Comparison of ENCODE assay signal across 18 cellular contexts in the genomic region with DNA sequence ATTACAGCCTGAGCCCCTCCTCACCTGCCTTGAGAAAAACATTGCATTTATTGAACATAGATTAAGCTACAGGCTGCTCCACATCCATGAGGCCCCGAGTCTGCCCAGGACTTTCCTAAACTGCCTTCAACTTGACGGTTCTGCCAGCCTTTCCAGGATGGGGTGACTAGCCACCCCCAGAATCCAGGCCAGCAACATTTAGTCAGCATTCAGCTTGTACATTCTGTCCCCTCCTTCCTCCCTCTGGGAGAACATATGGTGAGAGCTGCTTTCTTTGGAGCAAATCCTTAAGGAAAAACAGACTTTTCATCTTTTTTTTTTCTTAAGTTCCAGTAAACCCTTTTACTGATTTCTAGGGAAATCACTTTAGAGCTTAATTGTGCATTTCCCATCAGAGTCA.
A peak's percentile ranks its signal among the peaks of the same experiment; 100 is the strongest.
DNase-seq lines count a peak whose midpoint lies in the region; TF ChIP-seq lines count a peak whose summit lies in the region.
"Had no signal": no experiment of that assay in that cellular context is flagged by ENCODE, and none has a peak within 500 bp of the region (broad histone marks: within the 10 kb centered on the region; RNA-seq: fewer than 3 reads in every experiment).

No MANE protein-coding gene starts in this region.

- H2BK120ac ChIP-seq in neuronal stem cell (ENCODE audit: low read depth, low read length) = no peak overlapping the region

- H3K4ac ChIP-seq in neuronal stem cell (ENCODE audit: low read length) = no peak overlapping the region

- no peaks in the 10 kb centered on the region for H3F3A ChIP-seq in GM23248 (ENCODE audit: insufficient read depth)

- no peak overlapping the region for H3K14ac ChIP-seq in neuronal stem cell (ENCODE audit: low read length)

- no peak overlapping the region for H2BK5ac ChIP-seq in neuronal stem cell (ENCODE audit: low read length)

- peak overlapping the region; percentile 65 for H3K27ac ChIP-seq in angular gyrus (ENCODE audit: low read depth, low read length)
- no peak overlapping the region for H3K27ac ChIP-seq in neuronal stem cell (replicated peaks; ENCODE audit: low read length)
- peak overlapping the region; percentile 66 for H3K27ac ChIP-seq in temporal lobe (ENCODE audit: low read depth, low read length)
- no peak overlapping the region for H3K27ac ChIP-seq in GM23248
- H3K27ac ChIP-seq: vagina had no signal

- no peak overlapping the region for H3K18ac ChIP-seq in neuronal stem cell (ENCODE audit: low read length)

- in situ Hi-C loops in GM23248 (cut with MboI) = no loop called here

- DNase-seq in fibroblast of mammary gland (ENCODE audit: low read depth) (peak; percentile 88), neuronal stem cell (ENCODE audit: low spot score) (no peak), GM23248 (no peak), cerebellar nuclear complex (lab: John Stamatoyannopoulos, UW) (no peak)
- no peak for DNase-seq in stimulated activated CD4-positive, alpha-beta T cell treated with anti-CD3 and anti-CD28 coated beads, Interleukin-4, amount 100 ng/mL, for 24 hours
- DNase-seq: activated CD4-positive, alpha-beta T cell treated with anti-CD3 and anti-CD28 coated beads, Interleukin-2, amount 10 ng/mL, durations not matched to agents 7 days and 5 days; activated effector memory CD4-positive, alpha-beta T cell treated with anti-CD3 and anti-CD28 coated beads, Interleukin-2, amount 50 U/mL, for 16 hours; CD8-positive, alpha-beta T cell; esophagus squamous epithelium; GDM1; mesendoderm; stimulated activated CD4-positive, alpha-beta T cell treated with anti-CD3 and anti-CD28 coated beads, Interleukin-2, amount 100 ng/mL, for 48 hours; stimulated activated naive CD8-positive, alpha-beta T cell treated with anti-CD3 and anti-CD28 coated beads, Interleukin-15, Interleukin-2, amounts not matched to agents 100 U/mL and 50 U/mL, for 24 hours had no signal

- no peak overlapping the region for H4K91ac ChIP-seq in neuronal stem cell (ENCODE audit: low read depth, low read length, poor library complexity)

- H3K4me2 ChIP-seq in neuronal stem cell (ENCODE audit: insufficient read depth, low read length, poor library complexity, severe bottlenecking) (no peak overlapping the region), GM23248 (ENCODE audit: unreplicated experiment) (no peak overlapping the region)
- H3K4me2 ChIP-seq: smooth muscle cell had no signal

- H3K4me3 ChIP-seq in fibroblast of mammary gland (ENCODE audit: control insufficient read depth, low read depth, low read length) (no peak overlapping the region), neuronal stem cell (ENCODE audit: low read length in 2 of 2) (no peak overlapping the region), GM23248 (no peak overlapping the region)
- H3K4me3 ChIP-seq: esophagus squamous epithelium, K562, smooth muscle cell, vagina had no signal

- no peak for TF ChIP-seq CTCF in fibroblast of mammary gland (conservative IDR thresholded peaks at IDR 0.05; ENCODE audit: control insufficient read depth, insufficient read depth, low read depth, low read length)

- no peaks in the 10 kb centered on the region for H3K79me1 ChIP-seq in neuronal stem cell (ENCODE audit: low read depth, low read length)

- no peaks in the 10 kb centered on the region for H4K20me1 ChIP-seq in GM23248 (ENCODE audit: insufficient read depth)

- H3K36me3 ChIP-seq in neuronal stem cell (replicated peaks in 1 of 2; ENCODE audit: control insufficient read depth in 2 of 2, insufficient read depth in 2 of 2, low read length in 2 of 2) (no peaks in the 10 kb centered on the region), GM23248 (ENCODE audit: low read depth) (no peaks in the 10 kb centered on the region)
- H3K36me3 ChIP-seq: esophagus squamous epithelium, vagina had no signal

- no peaks in the 10 kb centered on the region for H3K9me2 ChIP-seq in GM23248 (ENCODE audit: insufficient read depth)

- no peaks in the 10 kb centered on the region for H3K27me3 ChIP-seq in neuronal stem cell (ENCODE audit: control insufficient read depth in 3 of 3, insufficient read depth in 3 of 3, low read depth in 1 of 3, low read length in 3 of 3)
- 0 out of 2 replicates have a peak, but pooled peaks cover 5% of the 10 kb centered on the region for H3K27me3 ChIP-seq in GM23248 (replicated peaks; ENCODE audit: insufficient read depth)
- H3K27me3 ChIP-seq: vagina had no signal

- H2AFZ ChIP-seq in neuronal stem cell (ENCODE audit: low read length) = peak overlapping the region; percentile 50
- no peak overlapping the region for H2AFZ ChIP-seq in GM23248

- no peaks in the 10 kb centered on the region for H3K79me2 ChIP-seq in GM23248 (ENCODE audit: insufficient read depth)

- no peak overlapping the region for H4K8ac ChIP-seq in neuronal stem cell (ENCODE audit: low read depth, low read length)

- H2AK5ac ChIP-seq in neuronal stem cell (ENCODE audit: low read depth, low read length) = no peak overlapping the region

- H3K4me1 ChIP-seq in neuronal stem cell (ENCODE audit: control insufficient read depth in 2 of 2, insufficient read depth in 1 of 2, low read depth in 1 of 2, low read length in 2 of 2) (peaks cover 12 to 14% of the 10 kb centered on the region in 2 donors), GM23248 (ENCODE audit: insufficient read depth) (no peaks in the 10 kb centered on the region)

- H2BK12ac ChIP-seq in neuronal stem cell (ENCODE audit: low read length) = no peak overlapping the region

- WGBS in neuronal stem cell (ENCODE audit: extremely low coverage in 2 of 2, insufficient read length in 2 of 2, insufficient replicate concordance in 1 of 2), 2 donors = no CpG with 5 or more reads among the region's 2 CpGs
- 60 to 66% methylated on average over 2 of the region's 2 CpGs for WGBS in GM23248 (ENCODE audit: low coverage in 1 of 2, low lambda C conversion rate in 2 of 2, missing lambda C conversion rate in 2 of 2), 2 experiments

- H3K23ac ChIP-seq in neuronal stem cell (ENCODE audit: low read depth, low read length, poor library complexity) = no peak overlapping the region

- no peak overlapping the region for H2BK15ac ChIP-seq in neuronal stem cell (ENCODE audit: low read length)

- H3K9me3 ChIP-seq in neuronal stem cell (replicated peaks in 1 of 2; ENCODE audit: control insufficient read depth in 2 of 2, insufficient read depth in 1 of 2, low read depth in 1 of 2, low read length in 2 of 2) = peaks cover 2 to 6% of the 10 kb centered on the region in 2 donors
- H3K9me3 ChIP-seq in GM23248 (ENCODE audit: low read depth) = no peaks in the 10 kb centered on the region
- H3K9me3 ChIP-seq: esophagus squamous epithelium, vagina had no signal

- H3K9ac ChIP-seq in neuronal stem cell (ENCODE audit: low read depth, low read length, poor library complexity) (no peak overlapping the region), GM23248 (no peak overlapping the region)

Comparison
In these comparisons a context has a peak if more than half of its experiments do, and no peak if none do; other contexts are left out.
1. H3K27ac ChIP-seq: peak in angular gyrus (single experiment) and temporal lobe (single experiment); none in neuronal stem cell (single experiment) and GM23248 (single experiment).